9 cellular contexts compared by ENCODE assay signal in the genomic region with DNA sequence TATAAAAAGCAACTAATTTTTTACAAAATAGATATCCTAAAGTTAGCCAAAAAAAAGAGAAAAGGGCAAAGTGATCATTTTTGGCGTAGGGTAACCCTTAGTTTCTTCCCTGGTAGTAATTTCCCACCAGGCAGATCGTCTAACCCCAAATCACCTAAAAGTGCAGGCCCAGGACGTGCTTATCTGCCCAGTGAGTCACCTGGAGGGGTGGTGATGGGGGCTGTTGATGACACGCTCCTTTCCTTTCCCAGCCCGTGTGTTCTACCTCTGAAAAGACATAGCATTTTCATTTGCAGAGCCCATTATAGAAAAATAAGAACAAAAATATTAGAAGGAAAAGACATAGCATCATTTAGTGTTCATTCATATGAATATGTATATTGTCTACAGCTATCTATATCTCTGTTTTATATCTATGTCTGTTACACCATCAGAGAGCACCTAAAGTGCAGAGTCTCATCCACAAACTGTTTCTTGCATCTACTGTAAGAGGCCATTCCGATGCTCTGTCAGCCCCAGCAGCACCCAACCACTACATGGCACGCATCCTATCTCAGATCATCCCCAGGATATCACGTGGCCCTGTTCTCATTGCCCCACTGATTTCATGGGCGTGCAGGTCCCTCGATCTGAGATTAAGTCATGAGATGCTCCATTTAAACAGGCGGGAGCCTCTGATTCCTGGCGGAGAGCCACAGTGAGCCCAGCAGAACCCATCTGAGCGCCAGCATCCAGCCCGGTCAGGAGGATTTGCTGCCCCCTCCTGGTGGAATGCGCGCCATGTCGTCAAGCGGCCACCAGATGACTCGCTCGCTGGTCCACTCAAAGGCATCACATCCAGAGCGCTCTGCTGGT. TPM values are rescaled to one million over a fixed set of nuclear protein-coding genes. Genes with fewer than 3 reads are reported as not detected.
DNase-seq lines count a peak whose midpoint lies in the region; ATAC-seq lines count a peak whose summit lies in the region.
"Had no signal": no experiment of that assay in that cellular context is flagged by ENCODE, and none has a peak within 500 bp of the region (broad histone marks: within the 10 kb centered on the region; RNA-seq: fewer than 3 reads in every experiment).

No MANE protein-coding gene starts in this region.

- DNase-seq in DMS53 treated with DMSO at 0.1 percent for 48 hours (lab: John Stamatoyannopoulos, UW; ENCODE audit: unreplicated experiment) (peak; percentile 43), NCI-H82 (lab: John Stamatoyannopoulos, UW) (peak; percentile 87), ecto neural progenitor cell (ENCODE audit: low spot score) (peak; percentile 94), lung microvascular endothelial cell (ENCODE audit: low read depth in 2 of 2) (peak; percentile 75 to 87)
- DNase-seq in activated CD4-positive, alpha-beta memory T cell treated with anti-CD3 and anti-CD28 coated beads, Interleukin-2, amount 10 ng/mL, durations not matched to agents 7 days and 5 days: peak; percentile 86
- DNase-seq in stimulated activated CD8-positive, alpha-beta memory T cell treated with anti-CD3 and anti-CD28 coated beads, Interleukin-12 subunit alpha, Interleukin-12 subunit beta, amount 100 ng/mL, for 4 hours (ENCODE audit: low read depth): peak; percentile 69

- POLR2A ChIA-PET in activated CD4-positive, alpha-beta memory T cell treated with anti-CD3 and anti-CD28 coated beads, Interleukin-2, amount 10 ng/mL, durations not matched to agents 7 days and 5 days (lab: Charles Lee): interaction anchor here (1.0 kb wide), 2 partner anchors 20 to 31 kb away, joined by 3 to 4 read pairs; no protein-coding TSS in a partner anchor

- CTCF ChIA-PET in activated CD4-positive, alpha-beta memory T cell treated with anti-CD3 and anti-CD28 coated beads, Interleukin-2, amount 10 ng/mL, durations not matched to agents 7 days and 5 days (lab: Charles Lee): interaction anchor here (0.6 kb wide), 1 partner anchor 42 kb away, joined by 5 read pairs; a partner anchor contains a TSS

- H3K27ac Mint-ChIP-seq in activated CD4-positive, alpha-beta memory T cell treated with anti-CD3 and anti-CD28 coated beads, Interleukin-2, amount 10 ng/mL, durations not matched to agents 7 days and 5 days: no peak overlapping the region
- H3K27ac Mint-ChIP-seq: activated naive CD4-positive, alpha-beta T cell treated with anti-CD3 and anti-CD28 coated beads, Interleukin-2, amount 50 U/mL, for 24 hours had no signal

- H3K27me3 Mint-ChIP-seq in activated CD4-positive, alpha-beta memory T cell treated with anti-CD3 and anti-CD28 coated beads, Interleukin-2, amount 10 ng/mL, durations not matched to agents 7 days and 5 days: peaks cover 53% of the 10 kb centered on the region

- H3K36me3 Mint-ChIP-seq in activated CD4-positive, alpha-beta memory T cell treated with anti-CD3 and anti-CD28 coated beads, Interleukin-2, amount 10 ng/mL, durations not matched to agents 7 days and 5 days (ENCODE audit: low read depth): no peaks in the 10 kb centered on the region
- H3K36me3 Mint-ChIP-seq: activated naive CD4-positive, alpha-beta T cell treated with anti-CD3 and anti-CD28 coated beads, Interleukin-2, amount 50 U/mL, for 24 hours had no signal

- peak; percentile 75 for ATAC-seq in HG03045 (IDR thresholded peaks at IDR 0.05; ENCODE audit: unreplicated experiment)
- no peak for ATAC-seq in GM19397 (IDR thresholded peaks at IDR 0.05; ENCODE audit: unreplicated experiment)

- H3K4me1 Mint-ChIP-seq in activated CD4-positive, alpha-beta memory T cell treated with anti-CD3 and anti-CD28 coated beads, Interleukin-2, amount 10 ng/mL, durations not matched to agents 7 days and 5 days: peaks cover 5% of the 10 kb centered on the region

- H3K9me3 Mint-ChIP-seq in activated CD4-positive, alpha-beta memory T cell treated with anti-CD3 and anti-CD28 coated beads, Interleukin-2, amount 10 ng/mL, durations not matched to agents 7 days and 5 days: no peaks in the 10 kb centered on the region
- H3K9me3 Mint-ChIP-seq: activated naive CD4-positive, alpha-beta T cell treated with anti-CD3 and anti-CD28 coated beads, Interleukin-2, amount 50 U/mL, for 24 hours had no signal

- H3K4me3 Mint-ChIP-seq in activated CD4-positive, alpha-beta memory T cell treated with anti-CD3 and anti-CD28 coated beads, Interleukin-2, amount 10 ng/mL, durations not matched to agents 7 days and 5 days: no peak overlapping the region
- H3K4me3 Mint-ChIP-seq: activated naive CD4-positive, alpha-beta T cell treated with anti-CD3 and anti-CD28 coated beads, Interleukin-2, amount 50 U/mL, for 24 hours had no signal

RNA-seq across cellular contexts. Expression of a gene that starts 8.5 kb away (rescaled TPM):
- total RNA-seq in activated CD4-positive, alpha-beta memory T cell treated with anti-CD3 and anti-CD28 coated beads, Interleukin-2, amount 10 ng/mL, durations not matched to agents 7 days and 5 days: 1 to 10 TPM; 5.3 to 5.8 TPM
- total RNA-seq in lung microvascular endothelial cell: not detected in 2 replicates

RNA-seq across cellular contexts. Expression of a gene that starts 11.3 kb away (rescaled TPM):
- under 1 TPM; 0.65 to 0.68 TPM for total RNA-seq in activated CD4-positive, alpha-beta memory T cell treated with anti-CD3 and anti-CD28 coated beads, Interleukin-2, amount 10 ng/mL, durations not matched to agents 7 days and 5 days
- total RNA-seq in lung microvascular endothelial cell: not detected in 2 replicates

RNA-seq across cellular contexts. Expression of a gene that starts 25.8 kb away (rescaled TPM):
- not detected for total RNA-seq in activated CD4-positive, alpha-beta memory T cell treated with anti-CD3 and anti-CD28 coated beads, Interleukin-2, amount 10 ng/mL, durations not matched to agents 7 days and 5 days
- not detected in 2 replicates for total RNA-seq in lung microvascular endothelial cell

RNA-seq across cellular contexts. Expression of a gene that starts 30.6 kb away (rescaled TPM):
- 1,000 to 10,000 TPM; 1,045 to 1,051 TPM for total RNA-seq in activated CD4-positive, alpha-beta memory T cell treated with anti-CD3 and anti-CD28 coated beads, Interleukin-2, amount 10 ng/mL, durations not matched to agents 7 days and 5 days
- total RNA-seq in lung microvascular endothelial cell: 2,773 and 3,236 TPM in 2 replicates

RNA-seq across cellular contexts. Expression of a gene that starts 40.2 kb away (rescaled TPM):
- 10 to 100 TPM; 10.9 to 13.6 TPM for total RNA-seq in activated CD4-positive, alpha-beta memory T cell treated with anti-CD3 and anti-CD28 coated beads, Interleukin-2, amount 10 ng/mL, durations not matched to agents 7 days and 5 days
- 35.1 and 38.8 TPM in 2 replicates for total RNA-seq in lung microvascular endothelial cell

Comparison
In these comparisons a context has a peak if more than half of its experiments do, and no peak if none do; other contexts are left out.
1. DNase-seq: peak in every context shown above with its lines; median percentile 94 in ecto neural progenitor cell; 87 in NCI-H82; 86 in activated CD4-positive, alpha-beta memory T cell treated with anti-CD3 and anti-CD28 coated beads, Interleukin-2, amount 10 ng/mL, durations not matched to agents 7 days and 5 days; 81 in lung microvascular endothelial cell; 69 in stimulated activated CD8-positive, alpha-beta memory T cell treated with anti-CD3 and anti-CD28 coated beads, Interleukin-12 subunit alpha, Interleukin-12 subunit beta, amount 100 ng/mL, for 4 hours; 43 in DMS53 treated with DMSO at 0.1 percent for 48 hours.